In genomic region chr3:184562875-184563568, GRCh38 we compare ENCODE assay signal across 9 cellular contexts. TPM values are rescaled to one million over a fixed set of nuclear protein-coding genes. Genes with fewer than 3 reads are reported as not detected.
DNase-seq lines count a peak whose midpoint lies in the region; ATAC-seq and TF ChIP-seq lines count a peak whose summit lies in the region.
"Had no signal": no experiment of that assay in that cellular context is flagged by ENCODE, and none has a peak within 500 bp of the region (broad histone marks: within the 10 kb centered on the region; RNA-seq: fewer than 3 reads in every experiment).

No MANE protein-coding gene starts in this region.

- CTCF ChIA-PET in WTC11 (lab: Charles Lee): interaction anchor here (1.0 to 3.2 kb wide), 8 partner anchors 21 to 241 kb away, joined by 4 to 78 read pairs (median 10); partner anchors contain the start of gene MAGEF1

- ATAC-seq in WTC11 (no peak), gastrocnemius medialis (no peak)

- DNase-seq in GM03348 (ENCODE audit: low spot score) (peak; percentile 45), WTC11 (ENCODE audit: low spot score) (no peak), hypothalamus (lab: John Stamatoyannopoulos, UW) (peak in 31 of 51 donors; percentile 11 to 61 (median 29)), gastrocnemius medialis (no peak), DMS153 treated with DMSO at 0.1 percent for 48 hours (lab: John Stamatoyannopoulos, UW; ENCODE audit: unreplicated experiment) (no peak), NCI-H128 (lab: John Stamatoyannopoulos, UW; ENCODE audit: unreplicated experiment) (no peak), HT-29 (ENCODE audit: low spot score) (no peak), GDM1 (lab: John Stamatoyannopoulos, UW) (no peak)
- DNase-seq: T1000 had no signal

- H3K27me3 ChIP-seq in gastrocnemius medialis: peaks cover 0 to 5% (median under 1%) of the 10 kb centered on the region in 3 donors

- no peaks in the 10 kb centered on the region for H3K36me3 ChIP-seq in gastrocnemius medialis

- POLR2A ChIA-PET in WTC11 (lab: Charles Lee): no interaction called here

- no peaks in the 10 kb centered on the region for H3K9me3 ChIP-seq in gastrocnemius medialis

- peak overlapping the region; percentile 52 for H3K4me3 Mint-ChIP-seq in WTC11

- H3K4me1 Mint-ChIP-seq in WTC11: peaks cover 67% of the 10 kb centered on the region

- H3K4me3 ChIP-seq in gastrocnemius medialis: peak overlapping the region in 2 of 4 donors; percentile 16 to 64

- TF ChIP-seq CTCF in WTC11 (IDR thresholded peaks at IDR 0.05) (no peak), gastrocnemius medialis (IDR thresholded peaks at IDR 0.05 in 4 of 5, conservative IDR thresholded peaks at IDR 0.05 in 1 of 5) (no peak)

- H3K36me3 Mint-ChIP-seq in WTC11: no peaks in the 10 kb centered on the region

- in situ Hi-C loops in gastrocnemius medialis (cut with MboI; ENCODE audit: low sequenced_read_pairs in 4 of 4): no loop called here

- H3K4me1 ChIP-seq in gastrocnemius medialis: peaks cover 13 to 15% of the 10 kb centered on the region in 2 donors

- peaks cover 91% of the 10 kb centered on the region for H3K27me3 Mint-ChIP-seq in WTC11 (ENCODE audit: low read depth)

- no peak for TF ChIP-seq POLR2A in gastrocnemius medialis (IDR thresholded peaks at IDR 0.05)

- no peak overlapping the region for H3K27ac Mint-ChIP-seq in WTC11

- intact Hi-C loops in gastrocnemius medialis (cut with DNase I; ENCODE audit: low total_unique reads): no loop called here

- H3K27ac ChIP-seq in gastrocnemius medialis: peak overlapping the region in 3 of 4 donors; percentile 18 to 44 (median 28)

- H3K9me3 Mint-ChIP-seq in WTC11: no peaks in the 10 kb centered on the region

TF ChIP-seq in WTC11, 78 proteins besides CTCF, POLR2A, EP300 and RAD21:
- no peak for TF ChIP-seq ZNF232 (CRISPR knock-in tag; IDR thresholded peaks at IDR 0.05)
- TF ChIP-seq ZNF219 (CRISPR knock-in tag; IDR thresholded peaks at IDR 0.05; ENCODE audit: borderline replicate concordance): no peak
- no peak for TF ChIP-seq FOXK1 (CRISPR knock-in tag; IDR thresholded peaks at IDR 0.05)
- no peak for TF ChIP-seq GRHL2 (CRISPR knock-in tag; IDR thresholded peaks at IDR 0.05; ENCODE audit: insufficient replicate concordance, severe bottlenecking)
- no peak for TF ChIP-seq ETV6 (CRISPR knock-in tag; IDR thresholded peaks at IDR 0.05)
- TF ChIP-seq CBFB (CRISPR knock-in tag; IDR thresholded peaks at IDR 0.05; ENCODE audit: low read depth): no peak
- no peak for TF ChIP-seq GABPB1 (CRISPR knock-in tag; IDR thresholded peaks at IDR 0.05)
- TF ChIP-seq MYBL2 (CRISPR knock-in tag; IDR thresholded peaks at IDR 0.05): no peak

RNA-seq across cellular contexts. Expression of gene EPHB3, which starts 1.4 kb away (rescaled TPM):
- total RNA-seq in WTC11 (2021) (5.3 to 11.4 TPM (median 6.3 TPM) in 3 replicates), gastrocnemius medialis (under 1 TPM; 0.10 to 0.24 (median 0.12) TPM)
- total RNA-seq in HT-29 (2014; rRNA removed; shearing (Covaris generic)): 29.4 and 30.5 TPM in 2 replicates

Comparison
In these comparisons a context has a peak if more than half of its experiments do, and no peak if none do; other contexts are left out.
1. DNase-seq: peak in GM03348 (single experiment) and hypothalamus (31 of 51); none in WTC11 (single experiment), gastrocnemius medialis (0 of 2), DMS153 treated with DMSO at 0.1 percent for 48 hours (single experiment), NCI-H128 (single experiment), HT-29 (single experiment) and GDM1 (single experiment).